In the genomic region with DNA sequence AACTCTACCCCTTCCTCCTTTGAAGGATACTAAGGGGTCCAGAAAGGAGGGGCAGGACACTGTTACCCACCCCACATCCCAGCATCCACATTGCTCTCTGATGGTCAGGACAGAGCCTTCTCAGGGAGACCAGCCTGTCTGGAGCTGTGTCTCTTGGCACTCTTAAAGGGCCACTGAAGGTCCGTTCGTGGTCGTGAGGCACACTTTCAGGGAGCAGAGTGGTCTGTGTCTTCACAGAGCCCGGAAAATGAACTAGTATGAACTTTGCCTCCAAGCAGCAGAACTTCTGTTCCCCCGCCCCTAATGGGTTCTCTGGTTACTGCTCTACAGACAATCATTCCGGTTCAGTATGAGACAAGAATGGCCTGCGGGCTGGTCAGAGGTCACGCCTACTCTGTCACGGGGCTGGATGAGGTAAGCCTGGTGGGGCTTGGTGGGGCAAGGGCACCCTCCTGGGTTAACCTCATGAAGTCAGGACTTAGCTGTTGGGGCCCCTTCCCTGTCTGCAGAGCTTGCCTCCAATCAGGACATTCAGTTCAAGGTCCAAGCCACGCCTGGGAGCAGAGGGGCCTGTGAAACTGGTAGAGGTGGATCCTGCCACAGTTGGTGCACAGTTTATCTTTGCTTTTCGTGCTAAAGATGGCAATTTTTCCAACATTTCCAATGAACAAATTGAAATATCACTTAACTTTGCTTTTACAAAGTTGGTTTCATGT, we compare ENCODE assay signal across 1 cellular context.
TF ChIP-seq lines count a peak whose summit lies in the region.

No MANE protein-coding gene starts in this region.

TF ChIP-seq in HepG2, 621 proteins besides CTCF, POLR2A, EP300 and RAD21 (continued from another document and continues in another):
- TF ChIP-seq, protein P1, sequence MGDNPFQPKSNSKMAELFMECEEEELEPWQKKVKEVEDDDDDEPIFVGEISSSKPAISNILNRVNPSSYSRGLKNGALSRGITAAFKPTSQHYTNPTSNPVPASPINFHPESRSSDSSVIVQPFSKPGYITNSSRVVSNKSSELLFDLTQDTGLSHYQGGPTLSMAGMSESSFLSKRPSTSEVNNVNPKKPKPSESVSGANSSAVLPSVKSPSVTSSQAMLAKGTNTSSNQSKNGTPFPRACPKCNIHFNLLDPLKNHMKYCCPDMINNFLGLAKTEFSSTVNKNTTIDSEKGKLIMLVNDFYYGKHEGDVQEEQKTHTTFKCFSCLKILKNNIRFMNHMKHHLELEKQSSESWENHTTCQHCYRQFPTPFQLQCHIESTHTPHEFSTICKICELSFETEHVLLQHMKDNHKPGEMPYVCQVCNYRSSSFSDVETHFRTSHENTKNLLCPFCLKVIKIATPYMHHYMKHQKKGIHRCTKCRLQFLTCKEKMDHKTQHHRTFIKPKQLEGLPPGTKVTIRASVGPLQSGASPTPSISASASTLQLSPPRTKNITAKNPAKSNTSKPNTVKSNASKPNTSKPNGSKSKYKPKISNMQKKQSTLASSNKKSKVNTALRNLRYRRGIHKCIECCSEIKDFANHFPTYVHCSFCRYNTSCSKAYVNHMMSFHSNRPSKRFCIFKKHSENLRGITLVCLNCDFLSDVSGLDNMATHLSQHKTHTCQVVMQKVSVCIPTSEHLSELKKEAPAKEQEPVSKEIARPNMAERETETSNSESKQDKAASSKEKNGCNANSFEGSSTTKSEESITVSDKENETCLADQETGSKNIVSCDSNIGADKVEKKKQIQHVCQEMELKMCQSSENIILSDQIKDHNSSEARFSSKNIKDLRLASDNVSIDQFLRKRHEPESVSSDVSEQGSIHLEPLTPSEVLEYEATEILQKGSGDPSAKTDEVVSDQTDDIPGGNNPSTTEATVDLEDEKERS (CRISPR knock-in tag; IDR thresholded peaks at IDR 0.05): peak; percentile 79; the same call in 1 of the 2 replicates
- TF ChIP-seq ZNF773 (CRISPR knock-in tag; IDR thresholded peaks at IDR 0.05; ENCODE audit: borderline replicate concordance) (no peak), RXRA (CRISPR knock-in tag; IDR thresholded peaks at IDR 0.05) (peak; percentile 97), TSC22D2 (CRISPR knock-in tag; IDR thresholded peaks at IDR 0.05; ENCODE audit: borderline replicate concordance) (no peak), PCBP1 (IDR thresholded peaks at IDR 0.05; ENCODE audit: borderline replicate concordance, low read depth, low read length) (no peak), ZNF781 (CRISPR knock-in tag; IDR thresholded peaks at IDR 0.05; ENCODE audit: borderline replicate concordance, not compliant biosample characterization) (no peak), POLR2AphosphoS2 (IDR thresholded peaks at IDR 0.05; ENCODE audit: low read depth, low read length) (0 out of 2 replicates have a peak, but pooled peaks have one; percentile 25), ZBTB49 (CRISPR knock-in tag; IDR thresholded peaks at IDR 0.05; ENCODE audit: borderline replicate concordance) (no peak), ZNF333 (CRISPR knock-in tag; IDR thresholded peaks at IDR 0.05; ENCODE audit: borderline replicate concordance) (no peak), NCOA5 (CRISPR knock-in tag; IDR thresholded peaks at IDR 0.05) (no peak), NR2F6 (IDR thresholded peaks at IDR 0.05) (peak; percentile 94), NR2F6 (CRISPR knock-in tag; IDR thresholded peaks at IDR 0.05) (peak; percentile 92), TBP (CRISPR knock-in tag; IDR thresholded peaks at IDR 0.05) (no peak), FOSL2 (CRISPR knock-in tag; IDR thresholded peaks at IDR 0.05) (peak; percentile 54), ZMYM2 (CRISPR knock-in tag; IDR thresholded peaks at IDR 0.05) (no peak), DNMT1 (CRISPR knock-in tag; IDR thresholded peaks at IDR 0.05) (no peak), AHR (CRISPR knock-in tag; IDR thresholded peaks at IDR 0.05) (no peak), MIXL1 (CRISPR knock-in tag; IDR thresholded peaks at IDR 0.05) (peak; percentile 81), DBP (CRISPR knock-in tag; IDR thresholded peaks at IDR 0.05; ENCODE audit: not compliant biosample characterization) (no peak), FOXC1 (CRISPR knock-in tag; IDR thresholded peaks at IDR 0.05; ENCODE audit: borderline replicate concordance) (peak; percentile 65; the same call in 1 of the 2 replicates), RAD51 (IDR thresholded peaks at IDR 0.05; ENCODE audit: borderline replicate concordance) (0 out of 2 replicates have a peak, but pooled peaks have one; percentile 7), ZFP90 (CRISPR knock-in tag; IDR thresholded peaks at IDR 0.05; ENCODE audit: borderline replicate concordance) (no peak), MEIS2 (CRISPR knock-in tag; IDR thresholded peaks at IDR 0.05) (no peak), ZNF12 (CRISPR knock-in tag; IDR thresholded peaks at IDR 0.05) (peak; percentile 83), ATF7 (IDR thresholded peaks at IDR 0.05) (peak; percentile 78), ATF7 (CRISPR knock-in tag; IDR thresholded peaks at IDR 0.05) (peak; percentile 97), ZNF850 (CRISPR knock-in tag; conservative IDR thresholded peaks at IDR 0.05) (no peak), FOXJ3 (CRISPR knock-in tag; IDR thresholded peaks at IDR 0.05; ENCODE audit: borderline replicate concordance) (0 out of 2 replicates have a peak, but pooled peaks have one; percentile 0), ZNF33A (CRISPR knock-in tag; IDR thresholded peaks at IDR 0.05; ENCODE audit: borderline replicate concordance) (peak; percentile 82; the same call in 1 of the 2 replicates), AGO1 (IDR thresholded peaks at IDR 0.05; ENCODE audit: low read depth, low read length, poor library complexity, severe bottlenecking) (no peak), NR0B2 (CRISPR knock-in tag; IDR thresholded peaks at IDR 0.05) (no peak), HOXA9 (CRISPR knock-in tag; IDR thresholded peaks at IDR 0.05; ENCODE audit: borderline replicate concordance) (no peak), TGIF2 (CRISPR knock-in tag; IDR thresholded peaks at IDR 0.05) (peak; percentile 72), CHD2 (IDR thresholded peaks at IDR 0.05; ENCODE audit: low read depth, low read length) (no peak), SP140L (CRISPR knock-in tag; IDR thresholded peaks at IDR 0.05; ENCODE audit: borderline replicate concordance) (no peak), AGO2 (optimal IDR thresholded peaks at IDR 0.05; ENCODE audit: low read depth, low read length) (no peak), ZFP37 (CRISPR knock-in tag; IDR thresholded peaks at IDR 0.05; ENCODE audit: borderline replicate concordance) (0 out of 2 replicates have a peak, but pooled peaks have one; percentile 34), PLSCR1 (CRISPR knock-in tag; IDR thresholded peaks at IDR 0.05; ENCODE audit: borderline replicate concordance) (no peak), ZNF253 (CRISPR knock-in tag; IDR thresholded peaks at IDR 0.05; ENCODE audit: borderline replicate concordance) (no peak), CHD4 (IDR thresholded peaks at IDR 0.05; ENCODE audit: borderline replicate concordance, low read length) (no peak), E2F5 (CRISPR knock-in tag; conservative IDR thresholded peaks at IDR 0.05) (no peak), ZSCAN29 (CRISPR knock-in tag; conservative IDR thresholded peaks at IDR 0.05) (peak; percentile 87), ZSCAN30 (CRISPR knock-in tag; IDR thresholded peaks at IDR 0.05) (no peak), CREB3 (CRISPR knock-in tag; IDR thresholded peaks at IDR 0.05) (no peak), MTF2 (CRISPR knock-in tag; IDR thresholded peaks at IDR 0.05; ENCODE audit: borderline replicate concordance) (no peak), ZFP36 (IDR thresholded peaks at IDR 0.05; ENCODE audit: borderline replicate concordance, low read depth, low read length, partially characterized antibody) (no peak), ZNF296 (CRISPR knock-in tag; conservative IDR thresholded peaks at IDR 0.05) (no peak), FOXM1 (CRISPR knock-in tag; IDR thresholded peaks at IDR 0.05) (no peak)
- TF ChIP-seq, protein P2, sequence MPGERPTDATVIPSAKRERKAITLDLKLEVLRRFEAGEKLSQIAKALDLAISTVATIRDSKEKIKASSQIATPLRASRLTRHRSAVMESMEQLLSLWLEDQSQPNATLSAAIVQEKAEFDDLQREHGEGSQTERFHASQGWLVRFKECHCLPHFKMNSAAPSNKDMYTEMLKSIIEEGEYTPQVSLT (CRISPR knock-in tag; IDR thresholded peaks at IDR 0.05; ENCODE audit: borderline replicate concordance, low read depth): no peak
- TF ChIP-seq, protein P3, sequence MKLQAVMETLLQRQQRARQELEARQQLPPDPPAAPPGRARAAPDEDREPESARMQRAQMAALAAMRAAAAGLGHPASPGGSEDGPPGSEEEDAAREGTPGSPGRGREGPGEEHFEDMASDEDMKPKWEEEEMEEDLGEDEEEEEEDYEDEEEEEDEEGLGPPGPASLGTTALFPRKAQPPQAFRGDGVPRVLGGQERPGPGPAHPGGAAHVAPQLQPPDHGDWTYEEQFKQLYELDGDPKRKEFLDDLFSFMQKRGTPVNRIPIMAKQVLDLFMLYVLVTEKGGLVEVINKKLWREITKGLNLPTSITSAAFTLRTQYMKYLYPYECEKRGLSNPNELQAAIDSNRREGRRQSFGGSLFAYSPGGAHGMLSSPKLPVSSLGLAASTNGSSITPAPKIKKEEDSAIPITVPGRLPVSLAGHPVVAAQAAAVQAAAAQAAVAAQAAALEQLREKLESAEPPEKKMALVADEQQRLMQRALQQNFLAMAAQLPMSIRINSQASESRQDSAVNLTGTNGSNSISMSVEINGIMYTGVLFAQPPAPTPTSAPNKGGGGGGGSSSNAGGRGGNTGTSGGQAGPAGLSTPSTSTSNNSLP (IDR thresholded peaks at IDR 0.05; ENCODE audit: low read depth, low read length): no peak; the same call in 1 of the 2 replicates
- TF ChIP-seq, protein P4, sequence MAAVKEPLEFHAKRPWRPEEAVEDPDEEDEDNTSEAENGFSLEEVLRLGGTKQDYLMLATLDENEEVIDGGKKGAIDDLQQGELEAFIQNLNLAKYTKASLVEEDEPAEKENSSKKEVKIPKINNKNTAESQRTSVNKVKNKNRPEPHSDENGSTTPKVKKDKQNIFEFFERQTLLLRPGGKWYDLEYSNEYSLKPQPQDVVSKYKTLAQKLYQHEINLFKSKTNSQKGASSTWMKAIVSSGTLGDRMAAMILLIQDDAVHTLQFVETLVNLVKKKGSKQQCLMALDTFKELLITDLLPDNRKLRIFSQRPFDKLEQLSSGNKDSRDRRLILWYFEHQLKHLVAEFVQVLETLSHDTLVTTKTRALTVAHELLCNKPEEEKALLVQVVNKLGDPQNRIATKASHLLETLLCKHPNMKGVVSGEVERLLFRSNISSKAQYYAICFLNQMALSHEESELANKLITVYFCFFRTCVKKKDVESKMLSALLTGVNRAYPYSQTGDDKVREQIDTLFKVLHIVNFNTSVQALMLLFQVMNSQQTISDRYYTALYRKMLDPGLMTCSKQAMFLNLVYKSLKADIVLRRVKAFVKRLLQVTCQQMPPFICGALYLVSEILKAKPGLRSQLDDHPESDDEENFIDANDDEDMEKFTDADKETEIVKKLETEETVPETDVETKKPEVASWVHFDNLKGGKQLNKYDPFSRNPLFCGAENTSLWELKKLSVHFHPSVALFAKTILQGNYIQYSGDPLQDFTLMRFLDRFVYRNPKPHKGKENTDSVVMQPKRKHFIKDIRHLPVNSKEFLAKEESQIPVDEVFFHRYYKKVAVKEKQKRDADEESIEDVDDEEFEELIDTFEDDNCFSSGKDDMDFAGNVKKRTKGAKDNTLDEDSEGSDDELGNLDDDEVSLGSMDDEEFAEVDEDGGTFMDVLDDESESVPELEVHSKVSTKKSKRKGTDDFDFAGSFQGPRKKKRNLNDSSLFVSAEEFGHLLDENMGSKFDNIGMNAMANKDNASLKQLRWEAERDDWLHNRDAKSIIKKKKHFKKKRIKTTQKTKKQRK (IDR thresholded peaks at IDR 0.05; ENCODE audit: low read length): no peak
